Comparison of ENCODE assay signal across 31 cellular contexts in genomic region chrX:120775959-120776358, GRCh38.
"Had no signal": no experiment of that assay in that cellular context is flagged by ENCODE, and none has a peak within 500 bp of the region (broad histone marks: within the 10 kb centered on the region; RNA-seq: fewer than 3 reads in every experiment).

No MANE protein-coding gene starts in this region.

- ATAC-seq: activated CD8-positive, alpha-beta T cell treated with anti-CD3 and anti-CD28 coated beads for 36 hours; activated naive CD8-positive, alpha-beta T cell treated with anti-CD3 and anti-CD28 coated beads, Interleukin-2, amount 50 U/mL, for 24 hours; body of pancreas; gastroesophageal sphincter; heart right ventricle; T-helper 17 cell had no signal

- H3K4me3 Mint-ChIP-seq: activated CD4-positive, alpha-beta T cell treated with anti-CD3 and anti-CD28 coated beads, Interleukin-2, amount 10 ng/mL, durations not matched to agents 7 days and 5 days; activated CD8-positive, alpha-beta T cell treated with anti-CD3 and anti-CD28 coated beads for 36 hours; activated naive CD4-positive, alpha-beta T cell treated with anti-CD3 and anti-CD28 coated beads for 36 hours; activated naive CD4-positive, alpha-beta T cell treated with anti-CD3 and anti-CD28 coated beads, Interleukin-2, amount 50 U/mL, for 24 hours; activated naive CD8-positive, alpha-beta T cell treated with anti-CD3 and anti-CD28 coated beads for 36 hours; activated naive CD8-positive, alpha-beta T cell treated with anti-CD3 and anti-CD28 coated beads, Interleukin-2, amount 50 U/mL, for 24 hours; activated T-helper 1 cell treated with anti-CD3 and anti-CD28 coated beads, Interleukin-12 subunit alpha, Interleukin-12 subunit beta, Interleukin-2, Interleukin-4 antibody, amounts not matched to agents 30 ng/mL and 10 ng/mL and 1 ng/mL, durations not matched to agents 14 hours and 24 hours and 36 hours; T-helper 17 cell; T-helper 2 cell treated with Interferon-gamma antibody and Interleukin-4, amounts not matched to agents 5 μg/mL and 100 μg/mL, for 36 hours had no signal

- H3K36me3 Mint-ChIP-seq: activated naive CD4-positive, alpha-beta T cell treated with anti-CD3 and anti-CD28 coated beads, Interleukin-2, amount 50 U/mL, for 24 hours; activated naive CD8-positive, alpha-beta T cell treated with anti-CD3 and anti-CD28 coated beads for 36 hours had no signal

- H3K9me3 Mint-ChIP-seq: activated CD4-positive, alpha-beta T cell treated with anti-CD3 and anti-CD28 coated beads, Interleukin-2, amount 10 ng/mL, durations not matched to agents 7 days and 5 days; activated naive CD4-positive, alpha-beta T cell treated with anti-CD3 and anti-CD28 coated beads, Interleukin-2, amount 50 U/mL, for 24 hours; activated naive CD8-positive, alpha-beta T cell treated with anti-CD3 and anti-CD28 coated beads, Interleukin-2, amount 50 U/mL, for 24 hours; activated T-helper 1 cell treated with anti-CD3 and anti-CD28 coated beads, Interleukin-12 subunit alpha, Interleukin-12 subunit beta, Interleukin-2, Interleukin-4 antibody, amounts not matched to agents 30 ng/mL and 10 ng/mL and 1 ng/mL, durations not matched to agents 14 hours and 24 hours and 36 hours; T-helper 2 cell treated with Interferon-gamma antibody and Interleukin-4, amounts not matched to agents 5 μg/mL and 100 μg/mL, for 36 hours had no signal

- FAIRE-seq: endometrium, endothelial cell of umbilical vein had no signal

- H3K4me1 Mint-ChIP-seq: activated CD4-positive, alpha-beta T cell treated with anti-CD3 and anti-CD28 coated beads, Interleukin-2, amount 10 ng/mL, durations not matched to agents 7 days and 5 days; activated naive CD4-positive, alpha-beta T cell treated with anti-CD3 and anti-CD28 coated beads, Interleukin-2, amount 50 U/mL, for 24 hours; activated naive CD8-positive, alpha-beta T cell treated with anti-CD3 and anti-CD28 coated beads for 36 hours; activated naive CD8-positive, alpha-beta T cell treated with anti-CD3 and anti-CD28 coated beads, Interleukin-2, amount 50 U/mL, for 24 hours had no signal

- DNase-seq: activated CD4-positive, alpha-beta T cell treated with anti-CD3 and anti-CD28 coated beads for 1 hour; activated CD4-positive, alpha-beta T cell treated with anti-CD3 and anti-CD28 coated beads for 4 hours; activated CD4-positive, alpha-beta T cell treated with anti-CD3 and anti-CD28 coated beads, Interleukin-2, amount 10 ng/mL, durations not matched to agents 7 days and 5 days; activated CD4-positive, alpha-beta T cell treated with anti-CD3 and anti-CD28 coated beads, Interleukin-2, amount 50 U/mL, for 48 hours; activated CD4-positive, CD25-positive, alpha-beta regulatory T cell; activated CD8-positive, alpha-beta memory T cell treated with anti-CD3 and anti-CD28 coated beads for 24 hours; activated CD8-positive, alpha-beta T cell treated with anti-CD3 and anti-CD28 coated beads for 36 hours; activated effector memory CD4-positive, alpha-beta T cell treated with anti-CD3 and anti-CD28 coated beads, Interleukin-2, amount 50 U/mL, for 16 hours; activated naive CD4-positive, alpha-beta T cell treated with anti-CD3 and anti-CD28 coated beads for 36 hours; activated naive CD8-positive, alpha-beta T cell treated with anti-CD3 and anti-CD28 coated beads for 36 hours; activated naive CD8-positive, alpha-beta T cell treated with anti-CD3 and anti-CD28 coated beads, Interleukin-2, amount 50 U/mL, for 24 hours; activated T-cell treated with anti-CD3 and anti-CD28 coated beads, Interleukin-2, amount 50 U/mL, for 48 hours; adrenal gland; amygdala; aorta; body of pancreas; caudate nucleus; colonic mucosa; effector CD8-positive, alpha-beta T cell; esophagus squamous epithelium; foreskin melanocyte; heart right ventricle; T-helper 1 cell; T-helper 17 cell; T1000 had no signal

- H3K27me3 Mint-ChIP-seq: activated CD4-positive, alpha-beta T cell treated with anti-CD3 and anti-CD28 coated beads, Interleukin-2, amount 10 ng/mL, durations not matched to agents 7 days and 5 days; activated CD8-positive, alpha-beta T cell treated with anti-CD3 and anti-CD28 coated beads for 36 hours; activated naive CD4-positive, alpha-beta T cell treated with anti-CD3 and anti-CD28 coated beads, Interleukin-2, amount 50 U/mL, for 24 hours; activated naive CD8-positive, alpha-beta T cell treated with anti-CD3 and anti-CD28 coated beads for 36 hours; activated naive CD8-positive, alpha-beta T cell treated with anti-CD3 and anti-CD28 coated beads, Interleukin-2, amount 50 U/mL, for 24 hours; T-helper 17 cell had no signal
